In genomic region chr7:1569833-1570632, GRCh38 we compare ENCODE assay signal across 1 cellular context.
TF ChIP-seq lines count a peak whose summit lies in the region.

Gene PSMG3, minus strand, starts transcription at chr7:1570032. Its CDS starts 693 bp downstream, at chr7:1569339.

TF ChIP-seq in HepG2, 621 proteins besides CTCF, POLR2A, EP300 and RAD21 (continued from another document and continues in another):
- TF ChIP-seq ZNF407 (CRISPR knock-in tag; IDR thresholded peaks at IDR 0.05; ENCODE audit: not compliant biosample characterization) = peak; percentile 82
- peak; percentile 68; the same call in 1 of the 2 replicates for TF ChIP-seq NFE2L1 (CRISPR knock-in tag; IDR thresholded peaks at IDR 0.05; ENCODE audit: borderline replicate concordance)
- TF ChIP-seq SYNCRIP (IDR thresholded peaks at IDR 0.05; ENCODE audit: insufficient read depth, low read depth, low read length) = no peak
- TF ChIP-seq IRF2 (CRISPR knock-in tag; IDR thresholded peaks at IDR 0.05) = 0 out of 2 replicates have a peak, but pooled peaks have one; percentile 32
- TF ChIP-seq BRD4 (CRISPR knock-in tag; IDR thresholded peaks at IDR 0.05) = peak; percentile 69; the same call in 1 of the 2 replicates
- TF ChIP-seq MLLT10 (CRISPR knock-in tag; IDR thresholded peaks at IDR 0.05) = no peak
- no peak for TF ChIP-seq DNMT3B (CRISPR knock-in tag; conservative IDR thresholded peaks at IDR 0.05)
- 0 out of 2 replicates have a peak, but pooled peaks have one; percentile 9 for TF ChIP-seq SIX1 (CRISPR knock-in tag; IDR thresholded peaks at IDR 0.05; ENCODE audit: borderline replicate concordance)
- no peak for TF ChIP-seq ZBTB3 (CRISPR knock-in tag; IDR thresholded peaks at IDR 0.05; ENCODE audit: borderline replicate concordance, low read depth)
- TF ChIP-seq NCOA1 (CRISPR knock-in tag; IDR thresholded peaks at IDR 0.05) = no peak
- TF ChIP-seq ATF3 (CRISPR knock-in tag; IDR thresholded peaks at IDR 0.05) = no peak
- peak; percentile 65; the same call in 1 of the 2 replicates for TF ChIP-seq THAP9 (CRISPR knock-in tag; IDR thresholded peaks at IDR 0.05; ENCODE audit: borderline replicate concordance)
- TF ChIP-seq SRSF4 (IDR thresholded peaks at IDR 0.05; ENCODE audit: low read depth, low read length, poor library complexity, severe bottlenecking) = peak; percentile 71
- TF ChIP-seq CCAR2 (optimal IDR thresholded peaks at IDR 0.05; ENCODE audit: low read depth, low read length) = peak; percentile 77
- TF ChIP-seq MAX (IDR thresholded peaks at IDR 0.05) = peak; percentile 77
- 0 out of 2 replicates have a peak, but pooled peaks have one; percentile 13 for TF ChIP-seq ZNF12 (CRISPR knock-in tag; IDR thresholded peaks at IDR 0.05)
- peak; percentile 82 for TF ChIP-seq SAP130 (CRISPR knock-in tag; IDR thresholded peaks at IDR 0.05; ENCODE audit: low read depth)
- TF ChIP-seq RORA (CRISPR knock-in tag; IDR thresholded peaks at IDR 0.05) = no peak
- TF ChIP-seq HCFC1 (IDR thresholded peaks at IDR 0.05; ENCODE audit: low read depth, low read length) = peak; percentile 70; the same call in 1 of the 2 replicates
- no peak for TF ChIP-seq ZNF558 (CRISPR knock-in tag; IDR thresholded peaks at IDR 0.05; ENCODE audit: borderline replicate concordance)
- TF ChIP-seq ZNF33B (CRISPR knock-in tag; IDR thresholded peaks at IDR 0.05) = no peak
- TF ChIP-seq ZNF136 (CRISPR knock-in tag; IDR thresholded peaks at IDR 0.05; ENCODE audit: low read depth) = no peak
- TF ChIP-seq ZNF317 (CRISPR knock-in tag; IDR thresholded peaks at IDR 0.05) = no peak
- peak; percentile 91 for TF ChIP-seq HDAC1 (CRISPR knock-in tag; IDR thresholded peaks at IDR 0.05)
- TF ChIP-seq DRAP1 (CRISPR knock-in tag; IDR thresholded peaks at IDR 0.05) = 0 out of 2 replicates have a peak, but pooled peaks have one; percentile 30
- peak; percentile 72 for TF ChIP-seq HNRNPK (IDR thresholded peaks at IDR 0.05; ENCODE audit: low read depth, low read length, poor library complexity, severe bottlenecking)
- TF ChIP-seq SETDB1 (CRISPR knock-in tag; IDR thresholded peaks at IDR 0.05; ENCODE audit: borderline replicate concordance) = no peak
- no peak for TF ChIP-seq ARID2 (CRISPR knock-in tag; IDR thresholded peaks at IDR 0.05; ENCODE audit: borderline replicate concordance)
- TF ChIP-seq ZNF850 (CRISPR knock-in tag; conservative IDR thresholded peaks at IDR 0.05) = peak; percentile 83; the same call in 1 of the 2 replicates
- peak; percentile 29; the same call in 1 of the 2 replicates for TF ChIP-seq KLF12 (CRISPR knock-in tag; IDR thresholded peaks at IDR 0.05; ENCODE audit: borderline replicate concordance)
- peak; percentile 20; the same call in 1 of the 2 replicates for TF ChIP-seq ZNF609 (CRISPR knock-in tag; IDR thresholded peaks at IDR 0.05; ENCODE audit: borderline replicate concordance)
- no peak for TF ChIP-seq ZKSCAN5 (CRISPR knock-in tag; IDR thresholded peaks at IDR 0.05)
- TF ChIP-seq FOXA1 (IDR thresholded peaks at IDR 0.05) = no peak
- peak; percentile 26; the same call in 1 of the 2 replicates for TF ChIP-seq FOXA1 (CRISPR knock-in tag; IDR thresholded peaks at IDR 0.05)
- TF ChIP-seq SRF (IDR thresholded peaks at IDR 0.05; ENCODE audit: low read depth, low read length) = peak; percentile 69; the same call in 1 of the 2 replicates
- TF ChIP-seq ZNF383 (CRISPR knock-in tag; IDR thresholded peaks at IDR 0.05; ENCODE audit: borderline replicate concordance) = 0 out of 2 replicates have a peak, but pooled peaks have one; percentile 22
- no peak for TF ChIP-seq PPARG (CRISPR knock-in tag; conservative IDR thresholded peaks at IDR 0.05)
- peak; percentile 92; the same call in 1 of the 2 replicates for TF ChIP-seq SPEN (CRISPR knock-in tag; IDR thresholded peaks at IDR 0.05; ENCODE audit: low read depth)
- TF ChIP-seq ISL2 (CRISPR knock-in tag; IDR thresholded peaks at IDR 0.05) = peak; percentile 42; the same call in 1 of the 2 replicates
- peak; percentile 56; the same call in 1 of the 2 replicates for TF ChIP-seq PATZ1 (CRISPR knock-in tag; IDR thresholded peaks at IDR 0.05)
- TF ChIP-seq REXO4 (CRISPR knock-in tag; IDR thresholded peaks at IDR 0.05; ENCODE audit: borderline replicate concordance) = no peak
